In genomic region chr4:138233313-138233712, GRCh38 we compare ENCODE assay signal across 23 cellular contexts.
"Had no signal": no experiment of that assay in that cellular context is flagged by ENCODE, and none has a peak within 500 bp of the region (broad histone marks: within the 10 kb centered on the region; RNA-seq: fewer than 3 reads in every experiment).

No MANE protein-coding gene starts in this region.

- H2AFZ ChIP-seq: hepatocyte had no signal

- H3K4me2 ChIP-seq: hepatocyte, smooth muscle cell had no signal

- H3K27ac Mint-ChIP-seq: endodermal cell; memory B cell; natural killer cell; stimulated activated memory B cell treated with anti-CD40 and anti-IgM and Interleukin-4, amounts not matched to agents 10 μg/mL and 1 μg/mL and 100 μg/mL, for 72 hours; type B pancreatic cell had no signal

- H3K4me1 Mint-ChIP-seq: memory B cell; natural killer cell; stimulated activated memory B cell treated with anti-CD40 and anti-IgM and Interleukin-4, amounts not matched to agents 10 μg/mL and 1 μg/mL and 100 μg/mL, for 72 hours had no signal

- H3K36me3 Mint-ChIP-seq: memory B cell; natural killer cell; stimulated activated memory B cell treated with anti-CD40 and anti-IgM and Interleukin-4, amounts not matched to agents 10 μg/mL and 1 μg/mL and 100 μg/mL, for 72 hours had no signal

- ATAC-seq: foreskin keratinocyte; gastroesophageal sphincter; heart left ventricle; left lobe of liver; natural killer cell; pancreas; sciatic nerve; stimulated activated memory B cell treated with anti-CD40 and anti-IgM and Interleukin-4, amounts not matched to agents 10 μg/mL and 1 μg/mL and 100 μg/mL, for 72 hours; stimulated activated naive CD8-positive, alpha-beta T cell treated with anti-CD3 and anti-CD28 coated beads, Interleukin-15, Interleukin-2, amounts not matched to agents 100 U/mL and 50 U/mL, for 24 hours had no signal

- H3K27me3 ChIP-seq: esophagus muscularis mucosa, foreskin keratinocyte, gastroesophageal sphincter, heart left ventricle, hepatocyte, neutrophil, pancreas, testis, tibial artery had no signal

- H3K9me3 Mint-ChIP-seq: endodermal cell; memory B cell; stimulated activated memory B cell treated with anti-CD40 and anti-IgM and Interleukin-4, amounts not matched to agents 10 μg/mL and 1 μg/mL and 100 μg/mL, for 72 hours had no signal

- H3K4me3 ChIP-seq: esophagus muscularis mucosa, gastroesophageal sphincter, heart left ventricle, hepatocyte, lung, pancreas, smooth muscle cell, testis, tibial artery had no signal

- H3K27ac ChIP-seq: esophagus muscularis mucosa, foreskin keratinocyte, gastroesophageal sphincter, heart left ventricle, hepatocyte, neutrophil, pancreas, testis, tibial artery had no signal

- DNase-seq: effector CD8-positive, alpha-beta T cell; endodermal cell; foreskin keratinocyte; heart left ventricle; kidney; natural killer cell; stimulated activated CD4-positive, alpha-beta T cell treated with anti-CD3 and anti-CD28 coated beads, Interleukin-4, amount 100 ng/mL, for 4 hours; stimulated activated naive CD8-positive, alpha-beta T cell treated with anti-CD3 and anti-CD28 coated beads, Interleukin-15, Interleukin-2, amounts not matched to agents 100 U/mL and 50 U/mL, for 24 hours; substantia nigra; testis; tibial artery had no signal

- H3K4me1 ChIP-seq: testis, tibial artery had no signal

- H3K36me3 ChIP-seq: esophagus muscularis mucosa, gastroesophageal sphincter, heart left ventricle, neutrophil, pancreas, tibial artery had no signal

- H3K9me3 ChIP-seq: esophagus muscularis mucosa, gastroesophageal sphincter, heart left ventricle, neutrophil, pancreas, testis, tibial artery had no signal

- H3K4me3 Mint-ChIP-seq: endodermal cell; memory B cell; natural killer cell; stimulated activated memory B cell treated with anti-CD40 and anti-IgM and Interleukin-4, amounts not matched to agents 10 μg/mL and 1 μg/mL and 100 μg/mL, for 72 hours; type B pancreatic cell had no signal

- H3K27me3 Mint-ChIP-seq: memory B cell; stimulated activated memory B cell treated with anti-CD40 and anti-IgM and Interleukin-4, amounts not matched to agents 10 μg/mL and 1 μg/mL and 100 μg/mL, for 72 hours; type B pancreatic cell had no signal
